1 cellular context compared by ENCODE assay signal in the genomic region with DNA sequence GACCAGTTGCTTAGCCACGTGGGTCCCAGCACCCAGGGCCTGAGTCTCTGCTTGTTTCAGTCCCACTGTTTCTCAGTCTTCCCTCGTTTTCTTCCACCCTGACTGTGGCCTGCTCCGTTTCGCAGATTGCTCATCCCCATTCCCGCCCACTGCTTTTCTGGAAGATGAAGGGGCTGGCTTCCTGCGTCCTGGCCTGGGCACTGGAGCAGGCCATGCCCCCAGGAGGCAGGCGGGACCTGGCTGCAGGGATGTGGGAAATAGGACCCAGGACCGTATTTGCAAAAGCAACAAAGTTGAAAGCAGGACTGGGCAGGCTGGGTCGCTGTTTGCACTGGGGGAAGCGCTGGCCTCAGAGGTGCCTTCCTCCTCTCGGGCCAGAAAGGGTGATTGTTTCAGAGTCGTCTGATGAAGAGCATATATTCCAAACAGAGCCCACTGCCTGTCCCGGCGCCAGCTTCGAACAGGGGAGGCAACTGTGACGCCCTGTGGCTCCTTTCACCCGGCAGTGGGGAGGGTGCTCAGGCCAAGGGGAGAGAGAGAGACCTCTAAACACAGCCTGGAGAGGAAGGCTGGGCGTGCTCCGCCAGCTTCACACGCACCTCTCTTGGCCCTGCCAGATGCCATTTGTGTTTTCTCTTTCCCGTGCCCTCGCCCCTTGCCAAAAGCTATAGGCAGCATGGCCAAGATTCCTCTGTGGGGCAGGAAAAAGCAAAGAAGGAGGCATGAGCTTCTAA.
TF ChIP-seq lines count a peak whose summit lies in the region.

No MANE protein-coding gene starts in this region.

TF ChIP-seq in HepG2, 621 proteins besides CTCF, POLR2A, EP300 and RAD21 (continued from another document and continues in another):
- TF ChIP-seq, protein P1, sequence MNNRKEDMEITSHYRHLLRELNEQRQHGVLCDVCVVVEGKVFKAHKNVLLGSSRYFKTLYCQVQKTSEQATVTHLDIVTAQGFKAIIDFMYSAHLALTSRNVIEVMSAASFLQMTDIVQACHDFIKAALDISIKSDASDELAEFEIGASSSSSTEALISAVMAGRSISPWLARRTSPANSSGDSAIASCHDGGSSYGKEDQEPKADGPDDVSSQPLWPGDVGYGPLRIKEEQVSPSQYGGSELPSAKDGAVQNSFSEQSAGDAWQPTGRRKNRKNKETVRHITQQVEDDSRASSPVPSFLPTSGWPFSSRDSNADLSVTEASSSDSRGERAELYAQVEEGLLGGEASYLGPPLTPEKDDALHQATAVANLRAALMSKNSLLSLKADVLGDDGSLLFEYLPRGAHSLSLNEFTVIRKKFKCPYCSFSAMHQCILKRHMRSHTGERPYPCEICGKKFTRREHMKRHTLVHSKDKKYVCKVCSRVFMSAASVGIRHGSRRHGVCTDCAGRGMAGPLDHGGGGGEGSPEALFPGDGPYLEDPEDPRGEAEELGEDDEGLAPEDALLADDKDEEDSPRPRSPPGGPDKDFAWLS (CRISPR knock-in tag; IDR thresholded peaks at IDR 0.05; ENCODE audit: borderline replicate concordance): peak; percentile 96
- peak; percentile 52; the same call in 1 of the 2 replicates for TF ChIP-seq ZNF350 (CRISPR knock-in tag; IDR thresholded peaks at IDR 0.05; ENCODE audit: borderline replicate concordance, low read depth)
- peak; percentile 57 for TF ChIP-seq HDAC1 (CRISPR knock-in tag; IDR thresholded peaks at IDR 0.05)
- TF ChIP-seq MXD1 (CRISPR knock-in tag; IDR thresholded peaks at IDR 0.05): peak; percentile 28; the same call in 1 of the 2 replicates
- TF ChIP-seq GATAD2A (CRISPR knock-in tag; IDR thresholded peaks at IDR 0.05): peak; percentile 72
- peak; percentile 83; the same call in 1 of the 2 replicates for TF ChIP-seq MYC (CRISPR knock-in tag; IDR thresholded peaks at IDR 0.05; ENCODE audit: borderline replicate concordance)
- no peak; the same call in 1 of the 2 replicates for TF ChIP-seq CBFB (CRISPR knock-in tag; IDR thresholded peaks at IDR 0.05)
- TF ChIP-seq TBX3 (IDR thresholded peaks at IDR 0.05; ENCODE audit: borderline replicate concordance): peak; percentile 13; the same call in 1 of the 2 replicates
- TF ChIP-seq ARID2 (CRISPR knock-in tag; IDR thresholded peaks at IDR 0.05; ENCODE audit: borderline replicate concordance): no peak
- TF ChIP-seq ERF (CRISPR knock-in tag; IDR thresholded peaks at IDR 0.05): no peak; the same call in 1 of the 2 replicates
- no peak for TF ChIP-seq MIXL1 (CRISPR knock-in tag; IDR thresholded peaks at IDR 0.05)
- no peak for TF ChIP-seq ZNF790 (CRISPR knock-in tag; IDR thresholded peaks at IDR 0.05; ENCODE audit: borderline replicate concordance)
- 0 out of 2 replicates have a peak, but pooled peaks have one; percentile 33 for TF ChIP-seq BRD4 (CRISPR knock-in tag; IDR thresholded peaks at IDR 0.05)
- TF ChIP-seq HNRNPL (IDR thresholded peaks at IDR 0.05; ENCODE audit: low read depth, low read length): peak; percentile 97
- peak; percentile 51; the same call in 1 of the 2 replicates for TF ChIP-seq THAP9 (CRISPR knock-in tag; IDR thresholded peaks at IDR 0.05; ENCODE audit: borderline replicate concordance)
- TF ChIP-seq ZNF205 (CRISPR knock-in tag; IDR thresholded peaks at IDR 0.05): 0 out of 2 replicates have a peak, but pooled peaks have one; percentile 15
- TF ChIP-seq ARNT2 (CRISPR knock-in tag; IDR thresholded peaks at IDR 0.05; ENCODE audit: low read depth): peak; percentile 71; the same call in 1 of the 2 replicates
- peak; percentile 62 for TF ChIP-seq HNF4A (CRISPR knock-in tag; IDR thresholded peaks at IDR 0.05)
- no peak for TF ChIP-seq SOX6 (IDR thresholded peaks at IDR 0.05)
- peak; percentile 60 for TF ChIP-seq SOX6 (CRISPR knock-in tag; IDR thresholded peaks at IDR 0.05)
- no peak for TF ChIP-seq ZUFSP (CRISPR knock-in tag; IDR thresholded peaks at IDR 0.05; ENCODE audit: borderline replicate concordance)
- TF ChIP-seq POLR2G (IDR thresholded peaks at IDR 0.05; ENCODE audit: low read depth, low read length): peak; percentile 52; the same call in 1 of the 2 replicates
- peak; percentile 77 for TF ChIP-seq ZFY (CRISPR knock-in tag; IDR thresholded peaks at IDR 0.05)
- TF ChIP-seq THRA (CRISPR knock-in tag; IDR thresholded peaks at IDR 0.05; ENCODE audit: borderline replicate concordance): peak; percentile 73; the same call in 1 of the 2 replicates
- TF ChIP-seq SP4 (CRISPR knock-in tag; IDR thresholded peaks at IDR 0.05): peak; percentile 49
- TF ChIP-seq, protein P2, sequence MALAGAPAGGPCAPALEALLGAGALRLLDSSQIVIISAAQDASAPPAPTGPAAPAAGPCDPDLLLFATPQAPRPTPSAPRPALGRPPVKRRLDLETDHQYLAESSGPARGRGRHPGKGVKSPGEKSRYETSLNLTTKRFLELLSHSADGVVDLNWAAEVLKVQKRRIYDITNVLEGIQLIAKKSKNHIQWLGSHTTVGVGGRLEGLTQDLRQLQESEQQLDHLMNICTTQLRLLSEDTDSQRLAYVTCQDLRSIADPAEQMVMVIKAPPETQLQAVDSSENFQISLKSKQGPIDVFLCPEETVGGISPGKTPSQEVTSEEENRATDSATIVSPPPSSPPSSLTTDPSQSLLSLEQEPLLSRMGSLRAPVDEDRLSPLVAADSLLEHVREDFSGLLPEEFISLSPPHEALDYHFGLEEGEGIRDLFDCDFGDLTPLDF (CRISPR knock-in tag; IDR thresholded peaks at IDR 0.05): no peak
- TF ChIP-seq MXD4 (CRISPR knock-in tag; IDR thresholded peaks at IDR 0.05): peak; percentile 27; the same call in 1 of the 2 replicates
- 0 out of 2 replicates have a peak, but pooled peaks have one; percentile 86 for TF ChIP-seq ZNF572 (CRISPR knock-in tag; IDR thresholded peaks at IDR 0.05)
- peak; percentile 78 for TF ChIP-seq ZNF556 (CRISPR knock-in tag; IDR thresholded peaks at IDR 0.05; ENCODE audit: borderline replicate concordance)
- peak; percentile 73 for TF ChIP-seq AGO2 (optimal IDR thresholded peaks at IDR 0.05; ENCODE audit: low read depth, low read length)
- 0 out of 2 replicates have a peak, but pooled peaks have one; percentile 25 for TF ChIP-seq ZSCAN25 (CRISPR knock-in tag; IDR thresholded peaks at IDR 0.05)
- peak; percentile 61; the same call in 1 of the 2 replicates for TF ChIP-seq SP5 (CRISPR knock-in tag; IDR thresholded peaks at IDR 0.05; ENCODE audit: borderline replicate concordance, low read depth)
- TF ChIP-seq KLF11 (CRISPR knock-in tag; IDR thresholded peaks at IDR 0.05): peak; percentile 68; the same call in 1 of the 2 replicates
- TF ChIP-seq RBM39 (IDR thresholded peaks at IDR 0.05; ENCODE audit: low read depth, low read length, poor library complexity, severe bottlenecking): peak; percentile 84
- peak; percentile 56; the same call in 1 of the 2 replicates for TF ChIP-seq FOXA3 (CRISPR knock-in tag; IDR thresholded peaks at IDR 0.05)
- peak; percentile 89 for TF ChIP-seq TFDP1 (CRISPR knock-in tag; IDR thresholded peaks at IDR 0.05; ENCODE audit: borderline replicate concordance)
- TF ChIP-seq, protein P3, sequence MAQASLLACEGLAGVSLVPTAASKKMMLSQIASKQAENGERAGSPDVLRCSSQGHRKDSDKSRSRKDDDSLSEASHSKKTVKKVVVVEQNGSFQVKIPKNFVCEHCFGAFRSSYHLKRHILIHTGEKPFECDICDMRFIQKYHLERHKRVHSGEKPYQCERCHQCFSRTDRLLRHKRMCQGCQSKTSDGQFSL (CRISPR knock-in tag; IDR thresholded peaks at IDR 0.05): peak; percentile 70; the same call in 1 of the 2 replicates
- no peak for TF ChIP-seq ZMAT3 (CRISPR knock-in tag; conservative IDR thresholded peaks at IDR 0.05)
- TF ChIP-seq NCOA1 (CRISPR knock-in tag; IDR thresholded peaks at IDR 0.05): peak; percentile 62; the same call in 1 of the 2 replicates
- no peak for TF ChIP-seq ZNF75D (CRISPR knock-in tag; IDR thresholded peaks at IDR 0.05; ENCODE audit: borderline replicate concordance)
- peak; percentile 30; the same call in 1 of the 2 replicates for TF ChIP-seq TSC22D2 (CRISPR knock-in tag; IDR thresholded peaks at IDR 0.05; ENCODE audit: borderline replicate concordance)
- TF ChIP-seq ASH2L (IDR thresholded peaks at IDR 0.05; ENCODE audit: insufficient read length, low read depth, low read length): peak; percentile 47
- peak; percentile 89 for TF ChIP-seq PATZ1 (CRISPR knock-in tag; IDR thresholded peaks at IDR 0.05)
- 0 out of 2 replicates have a peak, but pooled peaks have one; percentile 35 for TF ChIP-seq DRAP1 (CRISPR knock-in tag; IDR thresholded peaks at IDR 0.05)
- TF ChIP-seq ZNF383 (CRISPR knock-in tag; IDR thresholded peaks at IDR 0.05; ENCODE audit: borderline replicate concordance): peak; percentile 86; the same call in 1 of the 2 replicates
- peak; percentile 84 for TF ChIP-seq RXRA (CRISPR knock-in tag; IDR thresholded peaks at IDR 0.05)
- peak; percentile 78 for TF ChIP-seq SAP130 (CRISPR knock-in tag; IDR thresholded peaks at IDR 0.05; ENCODE audit: low read depth)
- peak; percentile 83; the same call in 1 of the 2 replicates for TF ChIP-seq ZNF333 (CRISPR knock-in tag; IDR thresholded peaks at IDR 0.05; ENCODE audit: borderline replicate concordance)
- no peak for TF ChIP-seq ZNF124 (CRISPR knock-in tag; IDR thresholded peaks at IDR 0.05)
